ENCODE assay signal across 14 cellular contexts in the genomic region with DNA sequence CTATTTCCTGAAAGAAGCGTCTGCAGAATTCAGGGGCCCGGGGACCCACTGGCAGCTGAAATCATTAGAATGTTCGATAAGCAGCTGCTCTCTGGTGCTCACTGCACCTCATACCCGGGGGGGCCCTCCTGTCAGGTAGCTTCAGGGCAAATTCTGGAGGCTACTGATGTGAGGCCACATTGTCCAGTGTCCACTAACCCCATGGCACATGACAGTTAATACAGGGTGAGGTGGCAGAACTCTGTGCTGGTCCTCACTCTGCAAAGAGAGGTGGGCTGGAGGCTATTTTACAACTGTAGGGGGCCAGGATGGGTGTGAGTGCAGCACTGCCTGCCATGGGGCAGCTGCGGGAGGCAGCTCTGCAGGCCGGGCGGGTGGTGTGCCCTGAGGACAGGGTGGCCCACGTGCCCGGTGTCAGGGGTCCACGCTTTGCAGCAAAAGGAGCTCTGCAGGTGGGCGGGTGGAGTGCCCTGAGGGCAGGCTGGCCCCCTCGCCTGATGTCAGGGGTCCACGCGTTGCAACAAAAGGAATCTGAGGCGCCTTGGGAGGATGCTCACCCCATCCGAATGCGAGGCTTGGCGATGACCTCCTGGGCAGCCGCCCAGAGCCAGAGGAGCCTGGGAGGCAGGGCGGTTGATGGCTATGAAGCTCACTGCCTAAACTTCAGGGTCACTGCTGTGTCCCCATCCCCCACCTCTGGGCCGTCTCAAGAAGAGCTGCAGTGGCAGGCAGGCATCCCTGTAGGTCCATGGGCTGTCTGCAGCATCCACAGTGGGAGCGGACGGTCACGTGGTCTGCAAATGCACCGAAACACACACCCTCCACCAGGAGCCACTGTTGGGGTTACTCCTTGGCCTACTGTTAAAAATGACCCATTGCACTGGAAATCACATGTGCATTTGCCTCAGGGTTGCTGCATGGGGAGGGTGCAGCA.
A peak's percentile ranks its signal among the peaks of the same experiment; 100 is the strongest.
DNase-seq lines count a peak whose midpoint lies in the region; ATAC-seq and TF ChIP-seq lines count a peak whose summit lies in the region.
"Had no signal": no experiment of that assay in that cellular context is flagged by ENCODE, and none has a peak within 500 bp of the region (broad histone marks: within the 10 kb centered on the region; RNA-seq: fewer than 3 reads in every experiment).

No MANE protein-coding gene starts in this region.

- H3K14ac ChIP-seq in mesenchymal stem cell (ENCODE audit: low read length in 2 of 2): no peak overlapping the region

- TF ChIP-seq CTCF in osteocyte (IDR thresholded peaks at IDR 0.05): no peak

- no peak overlapping the region for H3K18ac ChIP-seq in mesenchymal stem cell (ENCODE audit: low read depth in 1 of 2, low read length in 2 of 2)

- no peak overlapping the region for H4K91ac ChIP-seq in mesenchymal stem cell (ENCODE audit: low read length)

- no peak overlapping the region for H3K27ac ChIP-seq in mesenchymal stem cell (ENCODE audit: low read length, poor library complexity, severe bottlenecking)
- H3K27ac ChIP-seq: BLaER1 treated with 17β-estradiol and CSF1 and Interleukin-3, amounts not matched to agents 10 nM and 100 nM had no signal

- no peak overlapping the region for H3K4ac ChIP-seq in mesenchymal stem cell (ENCODE audit: low read depth in 1 of 2, low read length in 2 of 2)

- ATAC-seq in HG03439 (IDR thresholded peaks at IDR 0.05; ENCODE audit: unreplicated experiment): no peak
- ATAC-seq in left lobe of liver: no peak

- H3K36me3 ChIP-seq in mesenchymal stem cell (ENCODE audit: control insufficient read depth in 1 of 2, insufficient read depth in 2 of 2, low read depth in 1 of 2, low read length in 2 of 2): no peaks in the 10 kb centered on the region
- H3K36me3 ChIP-seq: BLaER1 treated with 17β-estradiol and CSF1 and Interleukin-3, amounts not matched to agents 10 nM and 100 nM had no signal

- no peak overlapping the region for H2AK5ac ChIP-seq in mesenchymal stem cell (ENCODE audit: low read length, severe bottlenecking)

- no peak overlapping the region for H2AFZ ChIP-seq in mesenchymal stem cell (ENCODE audit: low read depth, low read length)

- no peak overlapping the region for H3K9ac ChIP-seq in mesenchymal stem cell (ENCODE audit: low read length)
- H3K9ac ChIP-seq: BLaER1 treated with 17β-estradiol and CSF1 and Interleukin-3, amounts not matched to agents 10 nM and 100 nM had no signal

- no peak overlapping the region for H2BK12ac ChIP-seq in mesenchymal stem cell (ENCODE audit: low read length in 2 of 2)

- no peak overlapping the region for H3K4me2 ChIP-seq in mesenchymal stem cell (ENCODE audit: low read length, poor library complexity, severe bottlenecking)
- H3K4me2 ChIP-seq: BLaER1 treated with 17β-estradiol and CSF1 and Interleukin-3, amounts not matched to agents 10 nM and 100 nM had no signal

- H3K36me3 Mint-ChIP-seq in osteocyte (ENCODE audit: unreplicated experiment): no peaks in the 10 kb centered on the region
- H3K36me3 Mint-ChIP-seq: CD4-positive, CD25-positive, alpha-beta regulatory T cell; IgD-negative memory B cell had no signal

- H3K4me1 Mint-ChIP-seq in osteocyte (ENCODE audit: unreplicated experiment): no peaks in the 10 kb centered on the region
- H3K4me1 Mint-ChIP-seq: CD4-positive, CD25-positive, alpha-beta regulatory T cell had no signal

- H3K9me3 ChIP-seq in mesenchymal stem cell (ENCODE audit: control insufficient read depth, low read length): no peaks in the 10 kb centered on the region
- H3K9me3 ChIP-seq: BLaER1 treated with 17β-estradiol and CSF1 and Interleukin-3, amounts not matched to agents 10 nM and 100 nM had no signal

- no peaks in the 10 kb centered on the region for H3K4me1 ChIP-seq in mesenchymal stem cell (ENCODE audit: control insufficient read depth, insufficient read depth, low read depth, low read length)

- no peak overlapping the region for H3K23ac ChIP-seq in mesenchymal stem cell (ENCODE audit: low read length in 2 of 2)

- H3K27ac Mint-ChIP-seq in osteocyte (ENCODE audit: unreplicated experiment): no peak overlapping the region
- H3K27ac Mint-ChIP-seq: CD4-positive, CD25-positive, alpha-beta regulatory T cell; HFFc6; IgD-negative memory B cell had no signal

- H3K79me1 ChIP-seq in mesenchymal stem cell (replicated peaks; ENCODE audit: low read length, poor library complexity, severe bottlenecking): no peaks in the 10 kb centered on the region

- no peak overlapping the region for H3K4me3 ChIP-seq in mesenchymal stem cell (ENCODE audit: insufficient read depth in 1 of 2, low read depth in 1 of 2, low read length in 2 of 2)
- H3K4me3 ChIP-seq: BLaER1 treated with 17β-estradiol and CSF1 and Interleukin-3, amounts not matched to agents 10 nM and 100 nM had no signal

- H2BK15ac ChIP-seq in mesenchymal stem cell (ENCODE audit: low read depth, poor library complexity, severe bottlenecking): no peak overlapping the region

- H3K4me3 Mint-ChIP-seq in osteocyte (ENCODE audit: unreplicated experiment): no peak overlapping the region
- H3K4me3 Mint-ChIP-seq: CD4-positive, CD25-positive, alpha-beta regulatory T cell; HFFc6; IgD-negative memory B cell had no signal

- H3K9me3 Mint-ChIP-seq in osteocyte (ENCODE audit: unreplicated experiment): peaks cover 6% of the 10 kb centered on the region
- H3K9me3 Mint-ChIP-seq: CD4-positive, CD25-positive, alpha-beta regulatory T cell had no signal

- H3K27me3 ChIP-seq in mesenchymal stem cell (ENCODE audit: control insufficient read depth in 1 of 2, insufficient read depth in 1 of 2, low read length in 2 of 2): no peaks in the 10 kb centered on the region
- H3K27me3 ChIP-seq: BLaER1 treated with 17β-estradiol and CSF1 and Interleukin-3, amounts not matched to agents 10 nM and 100 nM had no signal

- H2BK120ac ChIP-seq in mesenchymal stem cell (ENCODE audit: low read depth, low read length): no peak overlapping the region

- 76% methylated on average over 25 of the region's 25 CpGs for WGBS in mesenchymal stem cell

- no peak overlapping the region for H2BK5ac ChIP-seq in mesenchymal stem cell (ENCODE audit: low read depth, low read length, poor library complexity, severe bottlenecking)

- DNase-seq in activated CD8-positive, alpha-beta memory T cell treated with anti-CD3 and anti-CD28 coated beads for 24 hours: peak; percentile 43
- no peak for DNase-seq in activated CD8-positive, alpha-beta memory T cell treated with anti-CD3 and anti-CD28 coated beads, Interleukin-2, amount 50 U/mL, for 4 hours
- DNase-seq in mesenchymal stem cell (no peak), osteocyte (ENCODE audit: extremely low spot score, unreplicated experiment) (peak; percentile 82), EL (no peak), left lobe of liver (ENCODE audit: low spot score) (no peak)
- DNase-seq: 8988T; CD4-positive, CD25-positive, alpha-beta regulatory T cell; DMS53; HCEC 1CT; HFFc6 had no signal

- peak overlapping the region; percentile 14 for H4K8ac ChIP-seq in mesenchymal stem cell (ENCODE audit: low read length)

- H3K27me3 Mint-ChIP-seq in osteocyte (ENCODE audit: unreplicated experiment): no peaks in the 10 kb centered on the region
- H3K27me3 Mint-ChIP-seq: CD4-positive, CD25-positive, alpha-beta regulatory T cell had no signal

Comparison
In these comparisons a context has a peak if more than half of its experiments do, and no peak if none do; other contexts are left out.
1. DNase-seq: peak in activated CD8-positive, alpha-beta memory T cell treated with anti-CD3 and anti-CD28 coated beads for 24 hours (single experiment) and osteocyte (single experiment); none in activated CD8-positive, alpha-beta memory T cell treated with anti-CD3 and anti-CD28 coated beads, Interleukin-2, amount 50 U/mL, for 4 hours (single experiment), mesenchymal stem cell (single experiment), EL (single experiment) and left lobe of liver (single experiment).